Comparison of ENCODE assay signal across 8 cellular contexts in the genomic region with DNA sequence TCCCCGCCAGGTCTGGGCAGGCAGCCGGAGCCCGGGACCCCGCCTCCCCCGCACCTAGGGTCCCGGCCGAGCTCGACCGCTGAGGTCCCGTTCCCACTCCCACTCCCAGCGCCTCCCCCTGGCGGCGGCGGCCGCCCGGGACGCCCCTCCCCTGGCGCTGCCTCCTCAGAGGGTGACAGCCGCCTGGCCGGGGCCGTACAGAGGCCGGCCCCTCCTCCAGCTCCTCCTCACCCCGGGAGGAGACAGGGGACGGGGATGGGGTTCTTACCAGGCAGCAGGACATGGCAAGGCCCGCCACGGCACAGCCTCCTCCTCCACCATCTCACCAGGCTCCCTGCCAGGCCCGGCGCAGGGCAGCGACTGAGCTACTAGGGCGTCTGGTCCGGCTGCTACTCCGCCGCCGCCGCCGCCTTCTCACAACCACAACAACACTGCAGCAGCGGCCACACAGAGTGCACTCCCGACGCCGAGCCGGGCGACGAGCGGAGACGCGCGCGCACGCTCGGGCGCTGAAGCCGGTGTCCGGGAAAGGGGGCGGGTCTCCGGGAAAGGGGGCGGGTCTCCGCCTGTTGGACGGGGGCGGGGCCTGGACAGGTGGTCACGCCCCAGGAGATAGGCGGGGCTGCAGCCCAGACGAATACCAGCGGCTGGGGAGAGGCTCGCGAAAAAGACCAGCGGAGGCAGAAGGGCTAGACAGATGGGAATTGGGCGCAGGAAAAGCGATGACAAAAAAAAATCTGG.
DNase-seq lines count a peak whose midpoint lies in the region; ATAC-seq and TF ChIP-seq lines count a peak whose summit lies in the region.
"Not testable (repeated sequence)": the region's sequence is repeated elsewhere in the genome, so short reads cannot be mapped to it uniquely, and the experiment has no call there.

No MANE protein-coding gene starts in this region.

- intact Hi-C loops in activated CD4-positive, alpha-beta T cell treated with anti-CD3 and anti-CD28 coated beads, Interleukin-2, amount 10 ng/mL, durations not matched to agents 24 days and 14 days (cut with micrococcal nuclease); heart left ventricle (cut with DNase I); upper lobe of right lung (cut with DNase I): not testable (repeated sequence)

- not testable (repeated sequence) for DNase-seq in LNCaP clone FGC (ENCODE audit: low read depth); upper lobe of right lung
- peak; percentile 79 for DNase-seq in activated CD4-positive, alpha-beta T cell treated with anti-CD3 and anti-CD28 coated beads, Interleukin-2, amount 10 ng/mL, durations not matched to agents 24 days and 14 days
- peak; percentile 61 for DNase-seq in activated T-cell treated with anti-CD3 and anti-CD28 coated beads, Interleukin-2, amount 50 U/mL, for 24 hours
- peak in 3 of 5 donors; percentile 5 to 28 (median 21) for DNase-seq in heart left ventricle
- peak in 4 of 10 donors; percentile 4 to 32 (median 22) for DNase-seq in naive thymus-derived CD8-positive, alpha-beta T cell
- DNase-seq in stimulated activated CD4-positive, alpha-beta T cell treated with anti-CD3 and anti-CD28 coated beads, Interleukin-4, amount 100 ng/mL, for 4 hours = peak; percentile 36 to 47

- H3K4me3 ChIP-seq in LNCaP clone FGC (ENCODE audit: low read depth, low read length) = peak overlapping the region; percentile 29
- not testable (repeated sequence) for H3K4me3 ChIP-seq in heart left ventricle, upper lobe of right lung

- H3K27ac ChIP-seq in heart left ventricle, upper lobe of right lung: not testable (repeated sequence)

- H3K36me3 ChIP-seq in heart left ventricle, upper lobe of right lung: not testable (repeated sequence)

- not testable (repeated sequence) for H3K9me3 Mint-ChIP-seq in activated CD4-positive, alpha-beta T cell treated with anti-CD3 and anti-CD28 coated beads, Interleukin-2, amount 10 ng/mL, durations not matched to agents 24 days and 14 days; activated T-cell treated with anti-CD3 and anti-CD28 coated beads, Interleukin-2, amount 50 U/mL, for 24 hours; activated naive CD8-positive, alpha-beta T cell (ENCODE audit: low read depth); naive thymus-derived CD8-positive, alpha-beta T cell

- POLR2A ChIA-PET in naive thymus-derived CD8-positive, alpha-beta T cell (lab: Charles Lee) = not testable (repeated sequence)

- WGBS in heart left ventricle, 4 donors = 35 to 61% (median 51%) methylated on average over 8 to 30 of the region's 68 CpGs

- TF ChIP-seq CTCF in LNCaP clone FGC (IDR thresholded peaks at IDR 0.05; ENCODE audit: control insufficient read depth, extremely low read depth, insufficient read depth); heart left ventricle (IDR thresholded peaks at IDR 0.05); upper lobe of right lung (IDR thresholded peaks at IDR 0.05): not testable (repeated sequence)

- not testable (repeated sequence) for H3K4me1 Mint-ChIP-seq in activated CD4-positive, alpha-beta T cell treated with anti-CD3 and anti-CD28 coated beads, Interleukin-2, amount 10 ng/mL, durations not matched to agents 24 days and 14 days; activated T-cell treated with anti-CD3 and anti-CD28 coated beads, Interleukin-2, amount 50 U/mL, for 24 hours (ENCODE audit: low read depth); activated naive CD8-positive, alpha-beta T cell (ENCODE audit: low read depth); naive thymus-derived CD8-positive, alpha-beta T cell

- H3K9me3 ChIP-seq in heart left ventricle, upper lobe of right lung: not testable (repeated sequence)

- ATAC-seq in heart left ventricle (peak in 3 of 4 donors; percentile 69 to 92 (median 90)), upper lobe of right lung (peak; percentile 82)
- peak in 1 of 2 donors; percentile 52 for ATAC-seq in naive thymus-derived CD8-positive, alpha-beta T cell

- peak overlapping the region; percentile 59 for H3K4me3 Mint-ChIP-seq in activated CD4-positive, alpha-beta T cell treated with anti-CD3 and anti-CD28 coated beads, Interleukin-2, amount 10 ng/mL, durations not matched to agents 24 days and 14 days
- peak overlapping the region; percentile 62 for H3K4me3 Mint-ChIP-seq in activated T-cell treated with anti-CD3 and anti-CD28 coated beads, Interleukin-2, amount 50 U/mL, for 24 hours
- H3K4me3 Mint-ChIP-seq in activated naive CD8-positive, alpha-beta T cell = peak overlapping the region; percentile 73
- H3K4me3 Mint-ChIP-seq in naive thymus-derived CD8-positive, alpha-beta T cell = peak overlapping the region in 7 of 10 donors; percentile 36 to 76 (median 60)

- H3K4me1 ChIP-seq in heart left ventricle, upper lobe of right lung: not testable (repeated sequence)

- not testable (repeated sequence) for H3K27me3 ChIP-seq in heart left ventricle, upper lobe of right lung

- TF ChIP-seq POLR2A in heart left ventricle (IDR thresholded peaks at IDR 0.05) = not testable (repeated sequence)

- H3K27me3 Mint-ChIP-seq in activated CD4-positive, alpha-beta T cell treated with anti-CD3 and anti-CD28 coated beads, Interleukin-2, amount 10 ng/mL, durations not matched to agents 24 days and 14 days; activated T-cell treated with anti-CD3 and anti-CD28 coated beads, Interleukin-2, amount 50 U/mL, for 24 hours; activated naive CD8-positive, alpha-beta T cell; naive thymus-derived CD8-positive, alpha-beta T cell: not testable (repeated sequence)

- H3K27ac Mint-ChIP-seq in activated CD4-positive, alpha-beta T cell treated with anti-CD3 and anti-CD28 coated beads, Interleukin-2, amount 10 ng/mL, durations not matched to agents 24 days and 14 days; activated T-cell treated with anti-CD3 and anti-CD28 coated beads, Interleukin-2, amount 50 U/mL, for 24 hours; activated naive CD8-positive, alpha-beta T cell: not testable (repeated sequence)
- H3K27ac Mint-ChIP-seq in naive thymus-derived CD8-positive, alpha-beta T cell = peak overlapping the region in 1 of 10 donors; percentile 25

- not testable (repeated sequence) for H3K36me3 Mint-ChIP-seq in activated CD4-positive, alpha-beta T cell treated with anti-CD3 and anti-CD28 coated beads, Interleukin-2, amount 10 ng/mL, durations not matched to agents 24 days and 14 days (ENCODE audit: low read depth); activated T-cell treated with anti-CD3 and anti-CD28 coated beads, Interleukin-2, amount 50 U/mL, for 24 hours (ENCODE audit: low read depth); activated naive CD8-positive, alpha-beta T cell; naive thymus-derived CD8-positive, alpha-beta T cell
